Comparison of ENCODE assay signal across 8 cellular contexts in genomic region chr13:77565635-77566034, GRCh38. TPM values are rescaled to one million over a fixed set of nuclear protein-coding genes. Genes with fewer than 3 reads are reported as not detected.
DNase-seq lines count a peak whose midpoint lies in the region; ATAC-seq, FAIRE-seq and TF ChIP-seq lines count a peak whose summit lies in the region.

No MANE protein-coding gene starts in this region.

- peaks cover 20% of the 10 kb centered on the region for H3K27me3 Mint-ChIP-seq in chondrocyte (ENCODE audit: low read depth)
- peaks cover 0 to 18% (median 8%) of the 10 kb centered on the region in 5 donors for H3K27me3 Mint-ChIP-seq in naive thymus-derived CD4-positive, alpha-beta T cell

- CTCF ChIA-PET in naive thymus-derived CD4-positive, alpha-beta T cell (lab: Charles Lee), result interaction anchor here (1.2 kb wide), 1 partner anchor 11 kb away, joined by 3 read pairs; no protein-coding TSS in a partner anchor

- 3 to 4% methylated on average over 2 of the region's 2 CpGs for WGBS in heart right ventricle, 2 donors

- H3K4me3 ChIP-seq in heart right ventricle (no peak overlapping the region), right atrium auricular region (no peak overlapping the region)
- H3K4me3 ChIP-seq in naive thymus-derived CD4-positive, alpha-beta T cell (ENCODE audit: low read length), result no peak overlapping the region

- peaks cover 0 to 20% (median 0%) of the 10 kb centered on the region in 7 donors for H3K27me3 ChIP-seq in heart right ventricle
- H3K27me3 ChIP-seq in right atrium auricular region, result no peaks in the 10 kb centered on the region
- no peaks in the 10 kb centered on the region for H3K27me3 ChIP-seq in naive thymus-derived CD4-positive, alpha-beta T cell (ENCODE audit: control insufficient read depth in 2 of 2, insufficient read depth in 2 of 2, low read length in 2 of 2)

- no peaks in the 10 kb centered on the region for H3K36me3 Mint-ChIP-seq in chondrocyte (ENCODE audit: low read depth)
- no peaks in the 10 kb centered on the region for H3K36me3 Mint-ChIP-seq in naive thymus-derived CD4-positive, alpha-beta T cell

- no peak overlapping the region for H3K27ac ChIP-seq in heart right ventricle
- no peak overlapping the region for H3K27ac ChIP-seq in right atrium auricular region
- no peak overlapping the region for H3K27ac ChIP-seq in naive thymus-derived CD4-positive, alpha-beta T cell (ENCODE audit: low read depth, low read length)

- no peaks in the 10 kb centered on the region for H3K9me3 Mint-ChIP-seq in chondrocyte (ENCODE audit: low read depth)
- H3K9me3 Mint-ChIP-seq in naive thymus-derived CD4-positive, alpha-beta T cell, result no peaks in the 10 kb centered on the region

- no peaks in the 10 kb centered on the region for H3K4me1 Mint-ChIP-seq in chondrocyte (ENCODE audit: low read depth)
- H3K4me1 Mint-ChIP-seq in naive thymus-derived CD4-positive, alpha-beta T cell, result no peaks in the 10 kb centered on the region

- H3K4me1 ChIP-seq in heart right ventricle (no peaks in the 10 kb centered on the region), right atrium auricular region (no peaks in the 10 kb centered on the region)
- H3K4me1 ChIP-seq in naive thymus-derived CD4-positive, alpha-beta T cell (ENCODE audit: control insufficient read depth in 2 of 2, insufficient read depth in 2 of 2, low read length in 2 of 2), result no peaks in the 10 kb centered on the region

- peak in 1 of 8 donors; percentile 55 for ATAC-seq in heart right ventricle
- ATAC-seq in HG02938 (IDR thresholded peaks at IDR 0.05; ENCODE audit: unreplicated experiment), result peak; percentile 71
- ATAC-seq in naive thymus-derived CD4-positive, alpha-beta T cell, result peak; percentile 41

- H3K4me3 Mint-ChIP-seq in chondrocyte (ENCODE audit: unreplicated experiment), result no peak overlapping the region
- no peak overlapping the region for H3K4me3 Mint-ChIP-seq in naive thymus-derived CD4-positive, alpha-beta T cell

- intact Hi-C loops in heart right ventricle (cut with DNase I), result loop anchor here in 5 of 10 donors (5.0 to 10.0 kb wide), 2 partner anchors 71 to 73 kb away; no protein-coding TSS in a partner anchor
- intact Hi-C loops in naive thymus-derived CD4-positive, alpha-beta T cell (cut with micrococcal nuclease), result loop anchor here (1.0 to 5.0 kb wide), 2 partner anchors 72 to 73 kb away; no protein-coding TSS in a partner anchor

- no peak overlapping the region for H3K27ac Mint-ChIP-seq in chondrocyte (ENCODE audit: unreplicated experiment)
- H3K27ac Mint-ChIP-seq in naive thymus-derived CD4-positive, alpha-beta T cell, result no peak overlapping the region

- no peaks in the 10 kb centered on the region for H3K36me3 ChIP-seq in heart right ventricle
- no peaks in the 10 kb centered on the region for H3K36me3 ChIP-seq in right atrium auricular region
- H3K36me3 ChIP-seq in naive thymus-derived CD4-positive, alpha-beta T cell (ENCODE audit: control insufficient read depth in 2 of 3, insufficient read depth in 3 of 3, low read length in 3 of 3), result no peaks in the 10 kb centered on the region

- FAIRE-seq in HTR-8/SVneo (lab: Jason Lieb, UNC), result no peak

- POLR2A ChIA-PET in naive thymus-derived CD4-positive, alpha-beta T cell (lab: Charles Lee), result no interaction called here

- TF ChIP-seq CTCF in heart right ventricle (IDR thresholded peaks at IDR 0.05) (peak in 7 of 9 donors; percentile 22 to 61 (median 53)), right atrium auricular region (IDR thresholded peaks at IDR 0.05) (peak in 1 of 2 donors; percentile 54), chondrocyte (IDR thresholded peaks at IDR 0.05) (peak; percentile 78)

- H3K9me3 ChIP-seq in heart right ventricle (no peaks in the 10 kb centered on the region), right atrium auricular region (no peaks in the 10 kb centered on the region)
- no peaks in the 10 kb centered on the region for H3K9me3 ChIP-seq in naive thymus-derived CD4-positive, alpha-beta T cell (ENCODE audit: control insufficient read depth in 2 of 3, low read length in 3 of 3)

- no peak for DNase-seq in heart right ventricle
- no peak for DNase-seq in right atrium auricular region (ENCODE audit: low spot score)
- DNase-seq in NCI-H510A (lab: John Stamatoyannopoulos, UW), result peak; percentile 5
- DNase-seq in chondrocyte (ENCODE audit: low spot score), result no peak
- DNase-seq in naive thymus-derived CD4-positive, alpha-beta T cell, result peak in 5 of 9 donors; percentile 7 to 26 (median 18)
- DNase-seq in stimulated activated CD4-positive, alpha-beta T cell treated with anti-CD3 and anti-CD28 coated beads, Interleukin-4, amount 100 ng/mL, for 4 hours, result no peak
- DNase-seq in HTR-8/SVneo (ENCODE audit: insufficient read length, low spot score), result no peak

RNA-seq across cellular contexts. Expression of gene SCEL, which starts 30.1 kb away (rescaled TPM):
- total RNA-seq in heart right ventricle (under 1 TPM in 1 of 10 donors, not detected in 9; 0.11 TPM), right atrium auricular region (under 1 TPM in 1 of 2 donors, not detected in 1; 0.35 TPM), chondrocyte (not detected in 3 replicates)
- under 1 TPM in 1 of 2 donors, not detected in 1; 0.07 TPM for polyA plus RNA-seq in heart right ventricle
- total RNA-seq in naive thymus-derived CD4-positive, alpha-beta T cell, result not detected
- polyA plus RNA-seq in naive thymus-derived CD4-positive, alpha-beta T cell, result not detected

Comparison
In these comparisons a context has a peak if more than half of its experiments do, and no peak if none do; other contexts are left out.
1. DNase-seq: peak in NCI-H510A (single experiment) and naive thymus-derived CD4-positive, alpha-beta T cell (5 of 9); none in heart right ventricle (0 of 2), right atrium auricular region (single experiment), chondrocyte (single experiment), stimulated activated CD4-positive, alpha-beta T cell treated with anti-CD3 and anti-CD28 coated beads, Interleukin-4, amount 100 ng/mL, for 4 hours (0 of 2) and HTR-8/SVneo (single experiment).